Comparison of ENCODE assay signal across 7 cellular contexts in the genomic region with DNA sequence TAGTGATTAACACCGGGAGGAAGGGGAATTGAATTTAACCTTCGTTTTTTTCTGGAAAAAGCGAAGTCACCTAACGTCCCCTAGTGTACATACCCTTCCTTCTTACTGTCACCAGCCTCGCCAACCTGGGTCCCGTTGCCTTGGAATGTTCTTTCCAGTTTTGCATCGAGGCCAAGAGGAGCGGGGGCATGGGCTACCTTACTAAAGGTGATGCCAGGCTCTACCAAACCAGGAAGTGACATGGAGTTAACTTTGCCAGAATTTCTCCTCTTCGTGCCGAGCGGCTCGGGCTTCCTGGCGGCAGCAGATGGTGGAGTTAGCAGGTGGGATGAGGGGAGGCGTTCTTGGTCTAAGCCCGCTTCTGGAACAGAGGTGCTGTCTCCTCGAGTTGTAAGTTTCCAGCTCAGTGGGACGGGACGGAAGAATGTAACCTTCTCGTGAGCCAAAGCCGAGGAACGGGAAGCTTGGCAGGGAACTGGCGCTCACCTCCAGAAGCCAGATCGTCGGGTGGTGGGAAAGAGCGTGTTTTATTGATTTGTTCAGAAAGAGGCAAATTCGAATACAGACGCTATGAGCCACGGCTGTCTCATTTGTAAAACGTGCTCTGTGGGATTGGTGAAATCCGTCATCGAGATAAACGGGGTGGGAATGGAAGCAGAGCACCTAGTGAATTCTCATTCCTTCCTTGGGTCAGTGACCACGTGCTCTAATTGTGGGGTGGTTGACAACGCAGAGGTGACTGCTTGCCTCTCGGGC. TPM values are rescaled to one million over a fixed set of nuclear protein-coding genes. Genes with fewer than 3 reads are reported as not detected.
DNase-seq lines count a peak whose midpoint lies in the region; ATAC-seq, FAIRE-seq and TF ChIP-seq lines count a peak whose summit lies in the region.

No MANE protein-coding gene starts in this region.

- H3K27ac ChIP-seq in GM23248 (peak overlapping the region; percentile 88), OCI-LY7 (ENCODE audit: low read depth, low read length, poor library complexity, severe bottlenecking) (no peak overlapping the region), coronary artery (no peak overlapping the region)

- H3K9me3 ChIP-seq in GM23248 (ENCODE audit: low read depth) (no peaks in the 10 kb centered on the region), OCI-LY7 (ENCODE audit: low read length) (no peaks in the 10 kb centered on the region), mucosa of descending colon (no peaks in the 10 kb centered on the region)

- H3F3A ChIP-seq in GM23248 (ENCODE audit: insufficient read depth), result peaks cover 49% of the 10 kb centered on the region

- H3K9ac ChIP-seq in GM23248, result peak overlapping the region; percentile 81

- POLR2A ChIA-PET in OCI-LY7 (lab: Charles Lee), result interaction anchor here (0.9 to 1.6 kb wide), 10 partner anchors 17 to 225 kb away, joined by 3 to 8 read pairs (median 3); no protein-coding TSS in a partner anchor

- H3K27me3 ChIP-seq in GM23248 (replicated peaks; ENCODE audit: insufficient read depth), result no peaks in the 10 kb centered on the region

- H3K36me3 ChIP-seq in GM23248 (ENCODE audit: low read depth), result peaks cover under 1% of the 10 kb centered on the region; the same call in 1 of the 2 replicates
- peaks cover 14% of the 10 kb centered on the region; the same call in 1 of the 2 replicates for H3K36me3 ChIP-seq in OCI-LY7 (ENCODE audit: insufficient read depth, low read length)
- no peaks in the 10 kb centered on the region for H3K36me3 ChIP-seq in mucosa of descending colon (ENCODE audit: low read depth)

- H4K20me1 ChIP-seq in GM23248 (ENCODE audit: insufficient read depth), result no peaks in the 10 kb centered on the region
- no peaks in the 10 kb centered on the region for H4K20me1 ChIP-seq in OCI-LY7 (ENCODE audit: insufficient read depth, low read length)

- whole genome bisulfite sequencing in GM23248 (ENCODE audit: low coverage in 1 of 2, low lambda C conversion rate in 2 of 2, missing lambda C conversion rate in 2 of 2), 2 experiments, result 3 to 4% methylated on average over 35 of the region's 35 CpGs

- H2AFZ ChIP-seq in GM23248 (peak overlapping the region; percentile 85), OCI-LY7 (ENCODE audit: low read length) (peak overlapping the region; percentile 81; the same call in 1 of the 2 replicates)

- FAIRE-seq in HTR-8/SVneo (lab: Jason Lieb, UNC), result no peak

- H3K4me3 ChIP-seq in GM23248 (peak overlapping the region; percentile 92), OCI-LY7 (ENCODE audit: low read depth, low read length, poor library complexity, severe bottlenecking) (peak overlapping the region; percentile 79), coronary artery (peak overlapping the region; percentile 75), mucosa of descending colon (peak overlapping the region; percentile 38)

- H3K9me2 ChIP-seq in GM23248 (ENCODE audit: insufficient read depth) (no peaks in the 10 kb centered on the region), OCI-LY7 (ENCODE audit: insufficient read depth, low read length) (no peaks in the 10 kb centered on the region)

- H3K79me2 ChIP-seq in GM23248 (ENCODE audit: insufficient read depth), result peaks cover 24% of the 10 kb centered on the region
- H3K79me2 ChIP-seq in OCI-LY7 (ENCODE audit: insufficient read depth, low read depth, low read length), result no peaks in the 10 kb centered on the region

- peak overlapping the region; percentile 86 for H3K4me2 ChIP-seq in GM23248 (ENCODE audit: unreplicated experiment)
- peak overlapping the region; percentile 95 for H3K4me2 ChIP-seq in OCI-LY7 (ENCODE audit: low read length)

- intact Hi-C loops in OCI-LY7 (cut with micrococcal nuclease; ENCODE audit: unreplicated experiment) (loop anchor here (1.0 to 5.0 kb wide), 5 partner anchors 66 to 221 kb away; no protein-coding TSS in a partner anchor), mucosa of descending colon (cut with DNase I, micrococcal nuclease) (no loop called here)

- TF ChIP-seq CTCF in OCI-LY7 (conservative IDR thresholded peaks at IDR 0.05; ENCODE audit: low read length), result no peak
- TF ChIP-seq CTCF in coronary artery (IDR thresholded peaks at IDR 0.05), result no peak
- no peak for TF ChIP-seq CTCF in mucosa of descending colon (IDR thresholded peaks at IDR 0.05)

- BruUV-seq in OCI-LY7 (replicated peaks; lab: Mats Ljungman, UMichigan), result TSS peak; percentile 58

- H3K4me1 ChIP-seq in GM23248 (ENCODE audit: insufficient read depth), result peaks cover 50% of the 10 kb centered on the region
- peaks cover 34% of the 10 kb centered on the region for H3K4me1 ChIP-seq in OCI-LY7 (ENCODE audit: insufficient read depth, low read length, poor library complexity, severe bottlenecking)
- H3K4me1 ChIP-seq in mucosa of descending colon (ENCODE audit: low read depth), result peaks cover 57% of the 10 kb centered on the region

- in situ Hi-C loops in GM23248 (cut with MboI), result no loop called here

- ATAC-seq in mucosa of descending colon, result peak; percentile 2

- CTCF ChIA-PET in OCI-LY7 (lab: Charles Lee; ENCODE audit: unreplicated experiment), result interaction anchor here (0.6 to 1.2 kb wide), 9 partner anchors 14 to 266 kb away, joined by 3 to 7 read pairs (median 4); no protein-coding TSS in a partner anchor

- peak; percentile 28 for DNase-seq in GM03348 (ENCODE audit: low spot score)
- DNase-seq in GM23248, result peak; percentile 60
- DNase-seq in OCI-LY7 (ENCODE audit: low spot score), result no peak
- no peak for DNase-seq in coronary artery (ENCODE audit: low spot score)
- peak; percentile 51 to 63 (median 59) for DNase-seq in mucosa of descending colon
- no peak for DNase-seq in HTR-8/SVneo (ENCODE audit: insufficient read length, low spot score)
- DNase-seq in GM19240 (ENCODE audit: insufficient read length, low spot score), result no peak

RNA-seq across cellular contexts. Expression of a gene that starts 0.5 kb away (rescaled TPM):
- 71.5 and 78.4 TPM in 2 replicates for total RNA-seq in GM23248 (2014; rRNA removed; shearing (Covaris generic))
- 55.9 and 59.5 TPM in 2 replicates for polyA plus RNA-seq in GM23248 (2016; fragmentation: Nextera tagmentation; extraction: Ambion mirVana)
- total RNA-seq in OCI-LY7 (2014; rRNA removed; shearing (Covaris generic)), result 6.7 and 11.7 TPM in 2 replicates
- total RNA-seq in OCI-LY7 (2022) (25.3 and 26.8 TPM in 2 replicates), mucosa of descending colon (10 to 100 TPM; 38.3 to 52.5 (median 40.7) TPM)

RNA-seq across cellular contexts. Expression of a gene that starts 2.5 kb away (rescaled TPM):
- 2.4 and 7.9 TPM in 2 replicates for total RNA-seq in GM23248 (2014; rRNA removed; shearing (Covaris generic))
- 9.2 and 12.8 TPM in 2 replicates for polyA plus RNA-seq in GM23248 (2016; fragmentation: Nextera tagmentation; extraction: Ambion mirVana)
- total RNA-seq in OCI-LY7 (2014; rRNA removed; shearing (Covaris generic)), result 5.1 and 5.3 TPM in 2 replicates
- total RNA-seq in OCI-LY7 (2022) (9.6 and 10.1 TPM in 2 replicates), mucosa of descending colon (10 to 100 TPM; 15.9 to 25.4 (median 17.9) TPM)

Comparison
In these comparisons a context has a peak if more than half of its experiments do, and no peak if none do; other contexts are left out.
1. DNase-seq: peak in GM03348 (single experiment), GM23248 (single experiment) and mucosa of descending colon (3 of 3); none in OCI-LY7 (single experiment), coronary artery (single experiment), HTR-8/SVneo (single experiment) and GM19240 (single experiment).
2. H3K4me3 ChIP-seq: peak in every context shown above with its lines; median percentile 92 in GM23248; 79 in OCI-LY7; 75 in coronary artery; 38 in mucosa of descending colon.